Comparison of ENCODE assay signal across 13 cellular contexts in the genomic region with DNA sequence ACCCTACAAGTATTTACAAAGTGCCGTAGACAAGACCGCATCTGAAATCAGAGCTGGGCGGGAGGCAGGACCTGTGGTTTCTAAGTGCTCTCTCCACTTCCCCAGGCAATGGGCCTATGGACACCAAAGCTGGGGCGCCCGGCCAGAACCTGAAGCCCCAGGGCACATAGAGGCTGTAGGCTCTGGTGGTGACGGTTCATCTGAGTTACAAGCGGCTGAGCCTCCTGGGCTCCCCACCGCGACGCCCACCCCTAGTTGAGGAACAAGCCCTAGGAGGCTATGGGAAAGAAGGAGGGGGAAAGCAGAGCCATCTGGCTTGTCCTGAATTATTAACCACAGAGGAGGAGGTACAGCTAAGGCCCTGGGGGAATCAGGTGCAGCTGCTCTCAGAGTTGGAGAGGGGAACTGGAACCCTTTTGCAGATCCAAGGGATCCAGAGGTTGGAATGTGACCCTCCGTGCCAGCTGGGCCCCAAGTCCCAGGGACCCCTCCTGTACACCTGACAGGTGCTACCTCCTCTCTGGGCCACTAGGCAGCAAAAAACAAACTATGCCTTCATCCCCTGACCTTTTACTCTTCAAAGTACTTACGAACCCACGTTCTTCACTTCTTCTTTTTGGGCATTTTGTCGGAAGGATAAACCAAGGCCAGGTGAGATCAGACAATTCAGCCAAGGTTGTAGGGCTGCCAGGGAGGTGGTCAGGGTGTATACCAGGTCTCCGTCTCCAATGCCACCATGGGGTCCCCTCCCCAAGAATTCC.
A peak's percentile ranks its signal among the peaks of the same experiment; 100 is the strongest.
DNase-seq lines count a peak whose midpoint lies in the region; ATAC-seq and TF ChIP-seq lines count a peak whose summit lies in the region.
"Had no signal": no experiment of that assay in that cellular context is flagged by ENCODE, and none has a peak within 500 bp of the region (broad histone marks: within the 10 kb centered on the region; RNA-seq: fewer than 3 reads in every experiment).

No MANE protein-coding gene starts in this region.

- no peak overlapping the region for H3K18ac ChIP-seq in neuronal stem cell (ENCODE audit: low read length)

- H3K9me3 ChIP-seq in lower lobe of right lung (no peaks in the 10 kb centered on the region), neuronal stem cell (replicated peaks in 1 of 2; ENCODE audit: control insufficient read depth in 2 of 2, insufficient read depth in 1 of 2, low read depth in 1 of 2, low read length in 2 of 2) (peaks cover 0 to 5% of the 10 kb centered on the region in 2 donors), esophagus muscularis mucosa (no peaks in the 10 kb centered on the region)
- H3K9me3 ChIP-seq: body of pancreas, pancreas had no signal

- WGBS in neuronal stem cell (ENCODE audit: extremely low coverage in 2 of 2, insufficient read length in 2 of 2, insufficient replicate concordance in 1 of 2), 2 donors: no CpG with 5 or more reads among the region's 15 CpGs
- 94% methylated on average over 15 of the region's 15 CpGs for WGBS in esophagus muscularis mucosa

- H3K9ac ChIP-seq in neuronal stem cell (ENCODE audit: low read depth, low read length, poor library complexity): no peak overlapping the region

- no peak for TF ChIP-seq EP300 in esophagus muscularis mucosa (IDR thresholded peaks at IDR 0.05)

- no peak overlapping the region for H3K14ac ChIP-seq in neuronal stem cell (ENCODE audit: low read length)

- no peak overlapping the region for H3K23ac ChIP-seq in neuronal stem cell (ENCODE audit: low read depth, low read length, poor library complexity)

- DNase-seq in COLO668 (lab: John Stamatoyannopoulos, UW; ENCODE audit: unreplicated experiment) (peak; percentile 96), NCI-H128 (lab: John Stamatoyannopoulos, UW; ENCODE audit: unreplicated experiment) (peak; percentile 76), NCI-H524 treated with DMSO at 0.1 percent for 48 hours (lab: John Stamatoyannopoulos, UW) (peak; percentile 28), lower lobe of right lung (peak; percentile 83), neuronal stem cell (ENCODE audit: low spot score) (no peak), caudate nucleus (lab: John Stamatoyannopoulos, UW) (no peak), esophagus muscularis mucosa (ENCODE audit: extremely low spot score) (no peak)
- DNase-seq: activated naive CD4-positive, alpha-beta T cell; body of pancreas; mammary epithelial cell had no signal

- H3K36me3 ChIP-seq in lower lobe of right lung (no peaks in the 10 kb centered on the region), neuronal stem cell (replicated peaks in 1 of 2; ENCODE audit: control insufficient read depth in 2 of 2, insufficient read depth in 2 of 2, low read length in 2 of 2) (no peaks in the 10 kb centered on the region), esophagus muscularis mucosa (no peaks in the 10 kb centered on the region)
- H3K36me3 ChIP-seq: pancreas had no signal

- intact Hi-C loops in lower lobe of right lung (cut with DNase I) (no loop called here), esophagus muscularis mucosa (cut with DNase I) (no loop called here)

- H3K27ac ChIP-seq in lower lobe of right lung (no peak overlapping the region), neuronal stem cell (replicated peaks; ENCODE audit: low read length) (no peak overlapping the region), caudate nucleus (ENCODE audit: low read depth, low read length) (no peak overlapping the region), esophagus muscularis mucosa (replicated peaks in 1 of 4) (no peak overlapping the region)
- H3K27ac ChIP-seq: body of pancreas, pancreas, SK-N-MC had no signal

- H2BK120ac ChIP-seq in neuronal stem cell (ENCODE audit: low read depth, low read length): no peak overlapping the region

- no peak overlapping the region for H2BK5ac ChIP-seq in neuronal stem cell (ENCODE audit: low read length)

- H2AFZ ChIP-seq in neuronal stem cell (ENCODE audit: low read length): no peak overlapping the region

- no peak overlapping the region for H3K4me2 ChIP-seq in neuronal stem cell (ENCODE audit: insufficient read depth, low read length, poor library complexity, severe bottlenecking)

- ATAC-seq in lower lobe of right lung: peak; percentile 87 to 89
- no peak for ATAC-seq in GM19324 (IDR thresholded peaks at IDR 0.05; ENCODE audit: low FRiP score, unreplicated experiment)
- ATAC-seq: body of pancreas had no signal

- no peak overlapping the region for H4K91ac ChIP-seq in neuronal stem cell (ENCODE audit: low read depth, low read length, poor library complexity)

- H2AK5ac ChIP-seq in neuronal stem cell (ENCODE audit: low read depth, low read length): no peak overlapping the region

- TF ChIP-seq POLR2A in esophagus muscularis mucosa (IDR thresholded peaks at IDR 0.05; ENCODE audit: low read depth): no peak

- H3K79me1 ChIP-seq in neuronal stem cell (ENCODE audit: low read depth, low read length): no peaks in the 10 kb centered on the region

- no peak overlapping the region for H3K4ac ChIP-seq in neuronal stem cell (ENCODE audit: low read length)

- no peaks in the 10 kb centered on the region for H3K27me3 ChIP-seq in lower lobe of right lung (ENCODE audit: low read depth)
- H3K27me3 ChIP-seq in neuronal stem cell (ENCODE audit: control insufficient read depth in 3 of 3, insufficient read depth in 3 of 3, low read depth in 1 of 3, low read length in 3 of 3): no peaks in the 10 kb centered on the region
- no peaks in the 10 kb centered on the region for H3K27me3 ChIP-seq in esophagus muscularis mucosa
- H3K27me3 ChIP-seq: body of pancreas, pancreas had no signal

- H3K4me3 ChIP-seq in lower lobe of right lung (no peak overlapping the region), neuronal stem cell (ENCODE audit: low read length in 2 of 2) (no peak overlapping the region), esophagus muscularis mucosa (no peak overlapping the region)
- H3K4me3 ChIP-seq: body of pancreas, pancreas, SK-N-MC had no signal

- H2BK12ac ChIP-seq in neuronal stem cell (ENCODE audit: low read length): no peak overlapping the region

- H4K8ac ChIP-seq in neuronal stem cell (ENCODE audit: low read depth, low read length): no peak overlapping the region

- TF ChIP-seq CTCF in lower lobe of right lung (IDR thresholded peaks at IDR 0.05): no peak
- no peak for TF ChIP-seq CTCF in esophagus muscularis mucosa (IDR thresholded peaks at IDR 0.05)

- no peak overlapping the region for H2BK15ac ChIP-seq in neuronal stem cell (ENCODE audit: low read length)

- peaks cover 37% of the 10 kb centered on the region for H3K4me1 ChIP-seq in lower lobe of right lung
- H3K4me1 ChIP-seq in neuronal stem cell (ENCODE audit: control insufficient read depth in 2 of 2, insufficient read depth in 1 of 2, low read depth in 1 of 2, low read length in 2 of 2): peaks cover 2 to 4% of the 10 kb centered on the region in 2 donors
- peaks cover 39 to 65% (median 48%) of the 10 kb centered on the region in 4 donors for H3K4me1 ChIP-seq in esophagus muscularis mucosa

Comparison
In these comparisons a context has a peak if more than half of its experiments do, and no peak if none do; other contexts are left out.
1. DNase-seq: peak in COLO668 (single experiment), NCI-H128 (single experiment), NCI-H524 treated with DMSO at 0.1 percent for 48 hours (single experiment) and lower lobe of right lung (single experiment); none in neuronal stem cell (single experiment), caudate nucleus (0 of 61) and esophagus muscularis mucosa (single experiment).